ENCODE assay signal across 1 cellular context in genomic region chr11:73029408-73029807, GRCh38.
TF ChIP-seq lines count a peak whose summit lies in the region.

No MANE protein-coding gene starts in this region.

TF ChIP-seq in WTC11, 78 proteins besides CTCF, POLR2A, EP300 and RAD21 (continued from another document):
- TF ChIP-seq STAT6 (CRISPR knock-in tag; conservative IDR thresholded peaks at IDR 0.05; ENCODE audit: low read depth) (no peak), IRF2 (CRISPR knock-in tag; IDR thresholded peaks at IDR 0.05; ENCODE audit: borderline replicate concordance, low read depth) (no peak), HMGXB4 (CRISPR knock-in tag; IDR thresholded peaks at IDR 0.05) (no peak)
